ENCODE assay signal across 1 cellular context in the genomic region with DNA sequence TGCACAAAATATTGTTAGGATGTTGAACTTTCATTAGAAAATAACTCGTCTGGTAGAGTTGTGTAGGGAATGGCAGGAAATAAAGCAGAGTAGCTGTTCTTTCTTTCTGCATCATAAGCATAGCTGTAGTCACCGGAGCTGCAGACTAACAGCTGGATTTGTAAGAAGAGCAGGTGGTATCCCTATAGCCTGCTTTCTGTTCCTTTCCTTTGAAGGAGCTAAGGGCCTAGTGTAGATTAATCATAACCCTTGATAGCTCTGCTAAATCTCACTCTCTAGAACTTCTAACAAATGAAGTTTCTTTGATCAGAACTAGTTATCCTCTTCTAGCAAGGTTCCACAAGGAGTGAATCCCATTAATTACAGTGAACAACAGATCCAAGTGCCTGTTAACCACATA.
TF ChIP-seq lines count a peak whose summit lies in the region.

No MANE protein-coding gene starts in this region.

TF ChIP-seq in neural cell, 6 proteins besides CTCF, POLR2A, EP300 and RAD21 (continued from another document):
- TF ChIP-seq POLR2AphosphoS5 (IDR thresholded peaks at IDR 0.05) (no peak), MXI1 (conservative IDR thresholded peaks at IDR 0.05; ENCODE audit: poor library complexity, severe bottlenecking) (no peak), SMC3 (conservative IDR thresholded peaks at IDR 0.05; ENCODE audit: poor library complexity) (no peak)
